ENCODE assay signal across 9 cellular contexts in the genomic region with DNA sequence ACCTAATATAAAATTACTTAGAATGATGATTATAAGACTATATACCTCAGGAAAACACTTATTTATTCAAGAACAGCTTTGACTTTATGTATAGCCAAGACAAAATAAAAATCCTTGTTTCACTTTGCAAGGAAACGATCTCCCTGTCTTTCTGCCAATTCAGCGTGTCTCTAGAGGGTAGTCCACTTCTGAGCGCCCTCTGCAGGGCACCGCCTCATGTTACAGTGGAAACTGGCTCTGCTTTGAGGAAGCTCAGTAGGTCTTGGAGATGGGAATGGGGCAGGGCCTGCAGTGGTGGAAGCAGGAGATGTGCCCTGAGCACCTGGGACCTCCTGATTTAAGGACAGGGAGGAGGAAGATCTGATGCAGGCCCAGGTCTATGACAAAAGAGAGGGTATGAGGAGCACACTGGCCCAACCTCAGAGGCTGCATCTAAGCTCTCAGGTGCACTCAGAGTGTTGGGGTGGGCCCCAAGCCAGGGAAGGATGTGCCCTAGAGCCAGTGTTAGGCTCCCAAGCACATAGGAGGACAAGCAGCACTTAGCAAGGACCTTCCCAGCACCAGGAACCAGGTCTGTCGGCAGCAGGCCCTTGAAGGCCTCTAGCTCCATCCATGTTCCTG.
DNase-seq lines count a peak whose midpoint lies in the region; ATAC-seq and TF ChIP-seq lines count a peak whose summit lies in the region.
"Had no signal": no experiment of that assay in that cellular context is flagged by ENCODE, and none has a peak within 500 bp of the region (broad histone marks: within the 10 kb centered on the region; RNA-seq: fewer than 3 reads in every experiment).

No MANE protein-coding gene starts in this region.

- DNase-seq in ELR (ENCODE audit: low read depth) (peak; percentile 81), M059J (ENCODE audit: low read depth) (peak; percentile 67), kidney tubule cell (ENCODE audit: low spot score) (peak; percentile 64), posterior cingulate gyrus (no peak), NCI-H1105 treated with DMSO at 0.1 percent for 48 hours (lab: John Stamatoyannopoulos, UW) (no peak)
- DNase-seq in effector CD8-positive, alpha-beta T cell (lab: John Stamatoyannopoulos, UW), result no peak
- DNase-seq: psoas muscle had no signal

- TF ChIP-seq CTCF in WI38 (IDR thresholded peaks at IDR 0.05; ENCODE audit: low read depth, low read length), result peak; percentile 61

- no peak overlapping the region for H3K4me3 ChIP-seq in WI38 (ENCODE audit: low read depth, low read length)
- H3K4me3 ChIP-seq: psoas muscle had no signal

- intact Hi-C loops in posterior cingulate gyrus (cut with DNase I), result no loop called here

- ATAC-seq in HG03039 (IDR thresholded peaks at IDR 0.05; ENCODE audit: unreplicated experiment), result no peak

Comparison
In these comparisons a context has a peak if more than half of its experiments do, and no peak if none do; other contexts are left out.
1. DNase-seq: peak in ELR (single experiment), M059J (single experiment) and kidney tubule cell (single experiment); none in effector CD8-positive, alpha-beta T cell (single experiment), posterior cingulate gyrus (0 of 10) and NCI-H1105 treated with DMSO at 0.1 percent for 48 hours (single experiment).